1 cellular context compared by ENCODE assay signal in genomic region chr17:7241047-7241733, GRCh38.
TF ChIP-seq lines count a peak whose summit lies in the region.

No MANE protein-coding gene starts in this region.

TF ChIP-seq in H1, 55 proteins besides CTCF, POLR2A, EP300 and RAD21:
- TF ChIP-seq EGR1 (IDR thresholded peaks at IDR 0.05; ENCODE audit: borderline replicate concordance, low read depth, low read length) (no peak), SIX5 (IDR thresholded peaks at IDR 0.05; ENCODE audit: low read depth, low read length) (no peak), HDAC2 (IDR thresholded peaks at IDR 0.05; ENCODE audit: borderline replicate concordance in 1 of 2, low read depth in 2 of 2, low read length in 2 of 2) (no peak), YY1 (IDR thresholded peaks at IDR 0.05; ENCODE audit: low read depth, low read length) (no peak), SRF (IDR thresholded peaks at IDR 0.05; ENCODE audit: low read depth, low read length) (no peak), TEAD4 (IDR thresholded peaks at IDR 0.05; ENCODE audit: low read depth, low read length) (no peak), POLR2AphosphoS5 (IDR thresholded peaks at IDR 0.05; ENCODE audit: low read depth, low read length) (no peak; the same call in 1 of the 2 replicates)
TF ChIP-seq in H1: peak in this region for 0.
